Comparison of ENCODE assay signal across 14 cellular contexts in the genomic region with DNA sequence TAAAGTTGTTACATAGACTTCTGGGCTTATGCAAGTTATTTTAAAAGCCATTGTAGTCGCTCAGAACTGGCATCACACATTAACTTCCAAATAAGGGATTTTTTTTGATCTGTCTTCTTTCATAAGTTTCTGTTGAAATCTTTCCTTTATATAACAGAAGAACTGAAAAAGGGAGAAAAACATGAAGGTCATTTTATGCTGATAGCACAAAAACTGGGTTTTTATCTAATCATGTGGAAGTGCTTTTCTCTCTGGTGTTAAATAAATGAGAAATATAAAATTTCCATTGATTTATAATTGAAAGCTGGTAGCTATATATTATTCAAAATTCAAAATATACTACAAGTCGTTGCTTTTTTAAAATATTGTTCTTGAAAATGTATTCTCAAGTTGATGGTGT.
DNase-seq lines count a peak whose midpoint lies in the region; ATAC-seq, FAIRE-seq and TF ChIP-seq lines count a peak whose summit lies in the region.
"Had no signal": no experiment of that assay in that cellular context is flagged by ENCODE, and none has a peak within 500 bp of the region (broad histone marks: within the 10 kb centered on the region; RNA-seq: fewer than 3 reads in every experiment).

No MANE protein-coding gene starts in this region.

- FAIRE-seq in K562 (lab: Jason Lieb, UNC), result no peak

- H2AFZ ChIP-seq in K562 (ENCODE audit: low read depth, low read length) (no peak overlapping the region), smooth muscle cell (ENCODE audit: low read depth) (no peak overlapping the region)

- H3K4me1 Mint-ChIP-seq in Calu3 (ENCODE audit: low read depth, unreplicated experiment), result peaks cover 39% of the 10 kb centered on the region
- H3K4me1 Mint-ChIP-seq: CD8-positive, alpha-beta memory T cell had no signal

- TF ChIP-seq RAD21 in K562 (CRISPR knock-in tag; conservative IDR thresholded peaks at IDR 0.05 in 1 of 2, IDR thresholded peaks at IDR 0.05 in 1 of 2), result no peak

- H3K27ac Mint-ChIP-seq in Calu3 (ENCODE audit: unreplicated experiment), result peak overlapping the region; percentile 17
- H3K27ac Mint-ChIP-seq: CD8-positive, alpha-beta memory T cell had no signal

- WGBS in K562 (ENCODE audit: insufficient coverage, low coverage, missing lambda C conversion rate), result 0% methylated on average over 2 of the region's 2 CpGs
- 84% methylated on average over 2 of the region's 2 CpGs for WGBS in smooth muscle cell (ENCODE audit: low lambda C conversion rate)

- peaks cover 18% of the 10 kb centered on the region for H3F3A ChIP-seq in smooth muscle cell (ENCODE audit: low read depth)

- H4K20me1 ChIP-seq in K562 (replicated peaks; ENCODE audit: control insufficient read depth, insufficient read depth, low read length) (no peaks in the 10 kb centered on the region), smooth muscle cell (ENCODE audit: low read depth) (no peaks in the 10 kb centered on the region)

- no peaks in the 10 kb centered on the region for H3K9me3 Mint-ChIP-seq in Calu3 (ENCODE audit: low read depth, unreplicated experiment)
- H3K9me3 Mint-ChIP-seq: CD8-positive, alpha-beta memory T cell had no signal

- POLR2A ChIA-PET in K562 (lab: Yijun Ruan, JAX), result interaction anchor here (0.6 kb wide), 1 partner anchor 401 kb away, joined by 3 read pairs; no protein-coding TSS in a partner anchor

- in situ Hi-C loops in K562 (cut with MboI), result no loop called here

- no peak overlapping the region for H3K4me3 Mint-ChIP-seq in Calu3 (ENCODE audit: low read depth, unreplicated experiment)
- H3K4me3 Mint-ChIP-seq: CD8-positive, alpha-beta memory T cell had no signal

- peak overlapping the region; percentile 93 for H3K27ac ChIP-seq in 22Rv1
- no peak overlapping the region for H3K27ac ChIP-seq in K562 (ENCODE audit: extremely low read depth, low read depth, low read length)
- peak overlapping the region; percentile 24 for H3K27ac ChIP-seq in smooth muscle cell (ENCODE audit: low read depth)
- H3K27ac ChIP-seq: HL-60 had no signal

- H3K27me3 Mint-ChIP-seq in Calu3 (ENCODE audit: unreplicated experiment), result no peaks in the 10 kb centered on the region

- H3K9me1 ChIP-seq in K562 (ENCODE audit: control insufficient read depth, insufficient read depth, low read length), result no peaks in the 10 kb centered on the region

- intact Hi-C loops in Calu3 (cut with micrococcal nuclease; ENCODE audit: unreplicated experiment), result no loop called here
- intact Hi-C loops in K562 (cut with micrococcal nuclease), result no loop called here

- H3K27me3 ChIP-seq in K562 (ENCODE audit: control insufficient read depth in 2 of 2, insufficient read depth in 2 of 2, low read length in 2 of 2) (no peaks in the 10 kb centered on the region), smooth muscle cell (ENCODE audit: low read depth) (no peaks in the 10 kb centered on the region)
- H3K27me3 ChIP-seq: BE2C had no signal

- no peaks in the 10 kb centered on the region for H3K79me2 ChIP-seq in K562 (ENCODE audit: control insufficient read depth, insufficient read depth, low read length)
- no peaks in the 10 kb centered on the region for H3K79me2 ChIP-seq in smooth muscle cell (ENCODE audit: low read depth)

- ATAC-seq in K562 (no peak), HG03045 (IDR thresholded peaks at IDR 0.05; ENCODE audit: unreplicated experiment) (no peak)

- no peak overlapping the region for H3K4me3 ChIP-seq in K562
- no peak overlapping the region for H3K4me3 ChIP-seq in smooth muscle cell

- no peaks in the 10 kb centered on the region for H3K9me3 ChIP-seq in K562 (replicated peaks; ENCODE audit: control insufficient read depth, insufficient read depth, low read depth, low read length)
- no peaks in the 10 kb centered on the region for H3K9me3 ChIP-seq in smooth muscle cell (replicated peaks; ENCODE audit: low read depth)
- H3K9me3 ChIP-seq: BE2C, Caco-2 had no signal

- no peaks in the 10 kb centered on the region for H3K4me1 ChIP-seq in K562 (replicated peaks in 1 of 2; ENCODE audit: control insufficient read depth in 2 of 2, insufficient read depth in 2 of 2, low read length in 2 of 2)
- peaks cover 18% of the 10 kb centered on the region for H3K4me1 ChIP-seq in smooth muscle cell (ENCODE audit: low read depth)

- TF ChIP-seq EP300 in K562 (IDR thresholded peaks at IDR 0.05; ENCODE audit: low read length), result no peak

- no peak overlapping the region for H3K4me2 ChIP-seq in K562 (ENCODE audit: insufficient read depth, low read length)
- H3K4me2 ChIP-seq in smooth muscle cell, result no peak overlapping the region

- H3K9ac ChIP-seq in K562 (ENCODE audit: insufficient read depth in 1 of 2, low read depth in 2 of 2, low read length in 2 of 2) (no peak overlapping the region), smooth muscle cell (ENCODE audit: low read depth) (no peak overlapping the region)

- H3K36me3 Mint-ChIP-seq in Calu3 (ENCODE audit: insufficient read depth, unreplicated experiment), result peaks cover 14% of the 10 kb centered on the region

- no peak for DNase-seq in Calu3
- no peak for DNase-seq in K562 (ENCODE audit: extremely low read depth in 1 of 4, low spot score in 3 of 4)
- DNase-seq in smooth muscle cell (lab: John Stamatoyannopoulos, UW; ENCODE audit: unreplicated experiment), result no peak
- DNase-seq in effector CD8-positive, alpha-beta T cell (lab: John Stamatoyannopoulos, UW), result no peak
- no peak for DNase-seq in NCI-H1092 (lab: John Stamatoyannopoulos, UW)
- DNase-seq: BE2C; Caco-2; CD8-positive, alpha-beta memory T cell; GF-D8; HCEC 1CT; KG1 had no signal

- H3K36me3 ChIP-seq in K562 (ENCODE audit: control insufficient read depth, insufficient read depth, low read length) (no peaks in the 10 kb centered on the region), smooth muscle cell (ENCODE audit: low read depth) (no peaks in the 10 kb centered on the region)
- H3K36me3 ChIP-seq: BE2C had no signal

- no peak for TF ChIP-seq POLR2A in K562 (conservative IDR thresholded peaks at IDR 0.05)

- CTCF ChIA-PET in Calu3 (lab: Charles Lee) (interaction anchor here (0.9 to 2.6 kb wide), 4 partner anchors 13 to 362 kb away, joined by 5 to 14 read pairs (median 8); no protein-coding TSS in a partner anchor), K562 (lab: Yijun Ruan, JAX; ENCODE audit: low intra/inter-chr PET ratio) (no interaction called here)

- TF ChIP-seq CTCF in 22Rv1 (IDR thresholded peaks at IDR 0.05) (no peak), Calu3 (IDR thresholded peaks at IDR 0.05; ENCODE audit: unreplicated experiment) (no peak), K562 (IDR thresholded peaks at IDR 0.05 in 2 of 3, conservative IDR thresholded peaks at IDR 0.05 in 1 of 3; ENCODE audit: insufficient read depth in 2 of 3, low read depth in 1 of 3, low read length in 3 of 3) (no peak), smooth muscle cell (IDR thresholded peaks at IDR 0.05; ENCODE audit: borderline replicate concordance, insufficient read depth, poor library complexity, severe bottlenecking) (no peak)

- BruUV-seq in Calu3 (replicated peaks; lab: Mats Ljungman, UMichigan) (no TSS peak), K562 (replicated peaks; lab: Mats Ljungman, UMichigan) (no TSS peak)

TF ChIP-seq in K562, 482 proteins besides CTCF, POLR2A, EP300 and RAD21:
- TF ChIP-seq MEF2A (IDR thresholded peaks at IDR 0.05; ENCODE audit: control insufficient read depth, low read depth, low read length) (no peak), C11orf30 (IDR thresholded peaks at IDR 0.05; ENCODE audit: low read depth) (peak; percentile 11; the same call in 1 of the 2 replicates), ZNF592 (IDR thresholded peaks at IDR 0.05) (no peak), ZNF316 (IDR thresholded peaks at IDR 0.05) (peak; percentile 23; the same call in 1 of the 2 replicates)
